Comparison of ENCODE assay signal across 20 cellular contexts in the genomic region with DNA sequence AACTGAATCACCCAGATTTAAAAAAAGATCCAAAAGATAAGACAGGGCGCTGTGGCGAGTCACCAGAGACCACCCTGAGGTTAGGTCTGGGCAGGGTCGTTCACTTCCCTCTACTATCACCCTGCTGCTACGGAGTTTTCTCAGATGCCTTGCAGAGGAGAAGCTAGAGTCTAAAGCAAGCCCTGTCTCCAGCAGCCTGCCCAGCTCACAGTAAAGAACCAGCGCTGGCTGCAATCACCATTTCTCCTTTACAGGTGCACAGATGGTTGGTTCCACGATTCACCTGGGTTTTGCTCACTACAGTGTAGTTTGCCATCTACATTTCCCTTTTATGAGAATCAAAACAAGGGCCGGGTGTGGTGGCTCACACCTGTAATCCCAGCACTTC.
"Had no signal": no experiment of that assay in that cellular context is flagged by ENCODE, and none has a peak within 500 bp of the region (broad histone marks: within the 10 kb centered on the region; RNA-seq: fewer than 3 reads in every experiment).

No MANE protein-coding gene starts in this region.

- H3K4me3 ChIP-seq: coronary artery, gastrocnemius medialis, lower lobe of right lung, prostate gland, right atrium auricular region, sigmoid colon, stomach, thyroid gland, vagina had no signal

- H3K36me3 ChIP-seq: gastrocnemius medialis, lower lobe of right lung, prostate gland, right atrium auricular region, sigmoid colon, stomach, thyroid gland, vagina had no signal

- DNase-seq: dermis blood vessel endothelial cell; effector memory CD8-positive, alpha-beta T cell; foreskin fibroblast; gastrocnemius medialis; left ventricle myocardium superior; lower lobe of right lung; naive thymus-derived CD8-positive, alpha-beta T cell; nephron progenitor cell; sigmoid colon; stimulated activated CD4-positive, alpha-beta T cell treated with anti-CD3 and anti-CD28 coated beads, Interleukin-2, amount 100 ng/mL, for 24 hours; stimulated activated CD4-positive, alpha-beta T cell treated with anti-CD3 and anti-CD28 coated beads, Interleukin-4, amount 100 ng/mL, for 24 hours; stimulated activated naive CD4-positive, alpha-beta T cell treated with Interleukin-2 at 50 U/mL for 16 hours; stomach; thyroid gland; trophoblast cell had no signal

- H3K9me3 ChIP-seq: gastrocnemius medialis, lower lobe of right lung, prostate gland, right atrium auricular region, sigmoid colon, stomach, thyroid gland, vagina had no signal

- ATAC-seq: effector memory CD8-positive, alpha-beta T cell; gastrocnemius medialis; left ventricle myocardium superior; lower lobe of right lung; naive thymus-derived CD8-positive, alpha-beta T cell; stimulated activated effector memory CD8-positive, alpha-beta T cell treated with anti-CD3 and anti-CD28 coated beads, Interleukin-12 subunit alpha, Interleukin-12 subunit beta, amount 100 ng/mL, for 72 hours had no signal

- H3K27me3 ChIP-seq: right atrium auricular region, thyroid gland, vagina had no signal

- H3K4me1 ChIP-seq: gastrocnemius medialis, lower lobe of right lung, prostate gland, right atrium auricular region, sigmoid colon, thyroid gland, vagina had no signal

- H3K27ac ChIP-seq: coronary artery, gastrocnemius medialis, lower lobe of right lung, prostate gland, right atrium auricular region, sigmoid colon, stomach, thyroid gland, vagina had no signal
